Comparison of ENCODE assay signal across 1 cellular context in genomic region chr4:165464813-165465381, GRCh38.
TF ChIP-seq lines count a peak whose summit lies in the region.

No MANE protein-coding gene starts in this region.

TF ChIP-seq in WTC11, 78 proteins besides CTCF, POLR2A, EP300 and RAD21 (continued from another document):
- TF ChIP-seq PREB (CRISPR knock-in tag; IDR thresholded peaks at IDR 0.05; ENCODE audit: borderline replicate concordance): no peak
- TF ChIP-seq NFATC4 (CRISPR knock-in tag; IDR thresholded peaks at IDR 0.05): no peak
- TF ChIP-seq SP1 (CRISPR knock-in tag; conservative IDR thresholded peaks at IDR 0.05): no peak
- TF ChIP-seq ZBTB43 (CRISPR knock-in tag; IDR thresholded peaks at IDR 0.05): no peak
